Comparison of ENCODE assay signal across 2 cellular contexts in the genomic region with DNA sequence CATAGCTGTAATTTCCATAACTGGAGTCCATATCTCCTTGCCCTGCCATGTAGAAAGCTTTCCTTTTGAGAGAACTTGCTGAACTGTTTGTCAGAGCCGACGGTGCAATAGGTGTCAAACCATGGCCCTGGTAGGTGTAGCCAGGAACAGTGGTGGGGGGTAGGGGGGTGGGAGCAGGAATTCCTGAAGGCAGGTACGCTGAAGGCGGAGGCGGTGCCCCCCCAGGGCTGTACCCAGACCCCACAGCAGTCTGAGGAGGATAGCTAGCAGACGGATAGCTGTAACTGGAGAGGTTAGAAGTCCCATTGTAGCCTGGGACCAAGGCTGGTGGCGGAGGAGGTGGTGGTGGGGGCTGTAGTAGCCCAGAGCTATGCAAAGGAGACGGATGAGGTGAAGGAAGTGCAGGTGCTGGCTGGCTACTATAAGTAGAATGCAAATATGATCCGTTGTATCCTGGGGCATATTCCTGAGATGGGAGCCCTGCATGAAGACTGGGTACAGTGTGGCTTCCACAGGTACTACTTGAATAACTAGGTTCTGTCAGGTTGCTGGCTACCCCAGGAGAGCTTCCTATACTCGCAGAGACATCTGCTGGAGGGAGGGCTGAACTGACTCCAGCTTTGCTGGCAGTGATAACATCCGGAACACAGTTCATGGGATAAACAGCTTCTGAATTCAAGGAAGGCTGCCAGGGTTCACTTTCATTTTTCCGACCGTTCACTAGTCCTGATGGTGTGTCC.
TF ChIP-seq lines count a peak whose summit lies in the region.

No MANE protein-coding gene starts in this region.

TF ChIP-seq in Ishikawa, 13 proteins besides CTCF, POLR2A, EP300 and RAD21 (continued from another document):
- TF ChIP-seq TAF1 (IDR thresholded peaks at IDR 0.05; ENCODE audit: low read depth) (no peak), MAX (IDR thresholded peaks at IDR 0.05) (no peak), TEAD4 (IDR thresholded peaks at IDR 0.05) (no peak), ZBTB7A (IDR thresholded peaks at IDR 0.05; ENCODE audit: low read depth) (no peak), CREB1 (IDR thresholded peaks at IDR 0.05; ENCODE audit: low read depth) (no peak), YY1 (IDR thresholded peaks at IDR 0.05; ENCODE audit: low read depth) (no peak), TCF12 (IDR thresholded peaks at IDR 0.05; ENCODE audit: low read depth) (no peak), NFIC (IDR thresholded peaks at IDR 0.05) (no peak), FOXM1 (IDR thresholded peaks at IDR 0.05; ENCODE audit: borderline replicate concordance, low read depth) (no peak), REST (IDR thresholded peaks at IDR 0.05; ENCODE audit: low read depth) (no peak), EGR1 (IDR thresholded peaks at IDR 0.05) (no peak)
TF ChIP-seq in Ishikawa: peak in this region for 0.

TF ChIP-seq in H1, 55 proteins besides CTCF, POLR2A, EP300 and RAD21 (continued from another document):
- TF ChIP-seq RXRA (IDR thresholded peaks at IDR 0.05; ENCODE audit: insufficient read depth, low read depth, low read length) (no peak), ATF2 (IDR thresholded peaks at IDR 0.05; ENCODE audit: low read length) (no peak), SP2 (IDR thresholded peaks at IDR 0.05; ENCODE audit: low read length) (no peak), BACH1 (IDR thresholded peaks at IDR 0.05; ENCODE audit: low read length) (no peak), NRF1 (IDR thresholded peaks at IDR 0.05; ENCODE audit: low read depth, low read length) (no peak), POLR2AphosphoS5 (IDR thresholded peaks at IDR 0.05; ENCODE audit: low read depth, low read length) (no peak), EGR1 (IDR thresholded peaks at IDR 0.05; ENCODE audit: borderline replicate concordance, low read depth, low read length) (no peak), KDM1A (IDR thresholded peaks at IDR 0.05; ENCODE audit: borderline replicate concordance, low read length) (no peak), JUND (IDR thresholded peaks at IDR 0.05; ENCODE audit: low read length) (no peak), HDAC6 (IDR thresholded peaks at IDR 0.05; ENCODE audit: low read depth, low read length) (no peak)
- TF ChIP-seq, protein P1, sequence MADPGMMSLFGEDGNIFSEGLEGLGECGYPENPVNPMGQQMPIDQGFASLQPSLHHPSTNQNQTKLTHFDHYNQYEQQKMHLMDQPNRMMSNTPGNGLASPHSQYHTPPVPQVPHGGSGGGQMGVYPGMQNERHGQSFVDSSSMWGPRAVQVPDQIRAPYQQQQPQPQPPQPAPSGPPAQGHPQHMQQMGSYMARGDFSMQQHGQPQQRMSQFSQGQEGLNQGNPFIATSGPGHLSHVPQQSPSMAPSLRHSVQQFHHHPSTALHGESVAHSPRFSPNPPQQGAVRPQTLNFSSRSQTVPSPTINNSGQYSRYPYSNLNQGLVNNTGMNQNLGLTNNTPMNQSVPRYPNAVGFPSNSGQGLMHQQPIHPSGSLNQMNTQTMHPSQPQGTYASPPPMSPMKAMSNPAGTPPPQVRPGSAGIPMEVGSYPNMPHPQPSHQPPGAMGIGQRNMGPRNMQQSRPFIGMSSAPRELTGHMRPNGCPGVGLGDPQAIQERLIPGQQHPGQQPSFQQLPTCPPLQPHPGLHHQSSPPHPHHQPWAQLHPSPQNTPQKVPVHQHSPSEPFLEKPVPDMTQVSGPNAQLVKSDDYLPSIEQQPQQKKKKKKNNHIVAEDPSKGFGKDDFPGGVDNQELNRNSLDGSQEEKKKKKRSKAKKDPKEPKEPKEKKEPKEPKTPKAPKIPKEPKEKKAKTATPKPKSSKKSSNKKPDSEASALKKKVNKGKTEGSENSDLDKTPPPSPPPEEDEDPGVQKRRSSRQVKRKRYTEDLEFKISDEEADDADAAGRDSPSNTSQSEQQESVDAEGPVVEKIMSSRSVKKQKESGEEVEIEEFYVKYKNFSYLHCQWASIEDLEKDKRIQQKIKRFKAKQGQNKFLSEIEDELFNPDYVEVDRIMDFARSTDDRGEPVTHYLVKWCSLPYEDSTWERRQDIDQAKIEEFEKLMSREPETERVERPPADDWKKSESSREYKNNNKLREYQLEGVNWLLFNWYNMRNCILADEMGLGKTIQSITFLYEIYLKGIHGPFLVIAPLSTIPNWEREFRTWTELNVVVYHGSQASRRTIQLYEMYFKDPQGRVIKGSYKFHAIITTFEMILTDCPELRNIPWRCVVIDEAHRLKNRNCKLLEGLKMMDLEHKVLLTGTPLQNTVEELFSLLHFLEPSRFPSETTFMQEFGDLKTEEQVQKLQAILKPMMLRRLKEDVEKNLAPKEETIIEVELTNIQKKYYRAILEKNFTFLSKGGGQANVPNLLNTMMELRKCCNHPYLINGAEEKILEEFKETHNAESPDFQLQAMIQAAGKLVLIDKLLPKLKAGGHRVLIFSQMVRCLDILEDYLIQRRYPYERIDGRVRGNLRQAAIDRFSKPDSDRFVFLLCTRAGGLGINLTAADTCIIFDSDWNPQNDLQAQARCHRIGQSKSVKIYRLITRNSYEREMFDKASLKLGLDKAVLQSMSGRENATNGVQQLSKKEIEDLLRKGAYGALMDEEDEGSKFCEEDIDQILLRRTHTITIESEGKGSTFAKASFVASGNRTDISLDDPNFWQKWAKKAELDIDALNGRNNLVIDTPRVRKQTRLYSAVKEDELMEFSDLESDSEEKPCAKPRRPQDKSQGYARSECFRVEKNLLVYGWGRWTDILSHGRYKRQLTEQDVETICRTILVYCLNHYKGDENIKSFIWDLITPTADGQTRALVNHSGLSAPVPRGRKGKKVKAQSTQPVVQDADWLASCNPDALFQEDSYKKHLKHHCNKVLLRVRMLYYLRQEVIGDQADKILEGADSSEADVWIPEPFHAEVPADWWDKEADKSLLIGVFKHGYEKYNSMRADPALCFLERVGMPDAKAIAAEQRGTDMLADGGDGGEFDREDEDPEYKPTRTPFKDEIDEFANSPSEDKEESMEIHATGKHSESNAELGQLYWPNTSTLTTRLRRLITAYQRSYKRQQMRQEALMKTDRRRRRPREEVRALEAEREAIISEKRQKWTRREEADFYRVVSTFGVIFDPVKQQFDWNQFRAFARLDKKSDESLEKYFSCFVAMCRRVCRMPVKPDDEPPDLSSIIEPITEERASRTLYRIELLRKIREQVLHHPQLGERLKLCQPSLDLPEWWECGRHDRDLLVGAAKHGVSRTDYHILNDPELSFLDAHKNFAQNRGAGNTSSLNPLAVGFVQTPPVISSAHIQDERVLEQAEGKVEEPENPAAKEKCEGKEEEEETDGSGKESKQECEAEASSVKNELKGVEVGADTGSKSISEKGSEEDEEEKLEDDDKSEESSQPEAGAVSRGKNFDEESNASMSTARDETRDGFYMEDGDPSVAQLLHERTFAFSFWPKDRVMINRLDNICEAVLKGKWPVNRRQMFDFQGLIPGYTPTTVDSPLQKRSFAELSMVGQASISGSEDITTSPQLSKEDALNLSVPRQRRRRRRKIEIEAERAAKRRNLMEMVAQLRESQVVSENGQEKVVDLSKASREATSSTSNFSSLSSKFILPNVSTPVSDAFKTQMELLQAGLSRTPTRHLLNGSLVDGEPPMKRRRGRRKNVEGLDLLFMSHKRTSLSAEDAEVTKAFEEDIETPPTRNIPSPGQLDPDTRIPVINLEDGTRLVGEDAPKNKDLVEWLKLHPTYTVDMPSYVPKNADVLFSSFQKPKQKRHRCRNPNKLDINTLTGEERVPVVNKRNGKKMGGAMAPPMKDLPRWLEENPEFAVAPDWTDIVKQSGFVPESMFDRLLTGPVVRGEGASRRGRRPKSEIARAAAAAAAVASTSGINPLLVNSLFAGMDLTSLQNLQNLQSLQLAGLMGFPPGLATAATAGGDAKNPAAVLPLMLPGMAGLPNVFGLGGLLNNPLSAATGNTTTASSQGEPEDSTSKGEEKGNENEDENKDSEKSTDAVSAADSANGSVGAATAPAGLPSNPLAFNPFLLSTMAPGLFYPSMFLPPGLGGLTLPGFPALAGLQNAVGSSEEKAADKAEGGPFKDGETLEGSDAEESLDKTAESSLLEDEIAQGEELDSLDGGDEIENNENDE (IDR thresholded peaks at IDR 0.05; ENCODE audit: insufficient replicate concordance, low read length), result no peak
